ENCODE assay signal across 1 cellular context in genomic region chr11:69041516-69041915, GRCh38.
TF ChIP-seq lines count a peak whose summit lies in the region.

No MANE protein-coding gene starts in this region.

TF ChIP-seq in H1, 55 proteins besides CTCF, POLR2A, EP300 and RAD21:
- TF ChIP-seq BCL11A (IDR thresholded peaks at IDR 0.05; ENCODE audit: low read depth in 2 of 2, low read length in 2 of 2), result no peak
- TF ChIP-seq CREB1 (IDR thresholded peaks at IDR 0.05), result no peak
- TF ChIP-seq HDAC6 (IDR thresholded peaks at IDR 0.05; ENCODE audit: low read depth, low read length), result no peak
- TF ChIP-seq POLR2AphosphoS5 (IDR thresholded peaks at IDR 0.05; ENCODE audit: low read depth, low read length), result no peak
- TF ChIP-seq RXRA (IDR thresholded peaks at IDR 0.05; ENCODE audit: insufficient read depth, low read depth, low read length), result no peak
- TF ChIP-seq JUND (IDR thresholded peaks at IDR 0.05; ENCODE audit: low read length), result no peak
